1 cellular context compared by ENCODE assay signal in the genomic region with DNA sequence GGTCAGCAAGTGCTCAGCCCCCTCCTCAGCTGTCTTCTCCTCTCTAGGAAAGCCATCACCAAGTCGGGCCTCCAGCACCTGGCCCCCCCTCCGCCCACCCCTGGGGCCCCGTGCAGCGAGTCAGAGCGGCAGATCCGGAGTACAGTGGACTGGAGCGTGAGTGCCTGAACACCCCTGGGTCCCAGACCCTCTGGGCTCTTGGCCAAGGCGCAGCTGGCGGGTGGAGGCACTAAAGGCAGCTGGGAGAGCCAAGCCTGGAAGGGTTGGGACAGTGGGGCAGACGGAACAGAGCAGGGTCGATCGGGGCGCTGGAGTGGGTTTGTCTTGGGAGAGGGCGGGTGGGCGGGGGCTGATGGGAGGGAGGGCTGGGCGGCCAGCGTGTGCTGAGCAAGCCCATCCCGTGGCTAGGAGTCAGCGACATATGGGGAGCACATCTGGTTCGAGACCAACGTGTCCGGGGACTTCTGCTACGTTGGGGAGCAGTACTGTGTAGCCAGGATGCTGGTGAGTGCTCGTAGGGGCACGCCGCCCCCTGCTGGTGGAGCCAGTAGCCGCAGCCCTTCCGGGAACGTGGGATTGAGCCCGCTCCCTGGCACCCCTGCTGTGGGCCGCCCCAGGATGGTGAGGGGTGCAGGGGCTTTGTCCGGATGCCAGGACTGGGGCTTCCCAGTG.
TF ChIP-seq lines count a peak whose summit lies in the region.

No MANE protein-coding gene starts in this region.

TF ChIP-seq in A549, 52 proteins besides CTCF, POLR2A, EP300 and RAD21:
- TF ChIP-seq, protein P1, sequence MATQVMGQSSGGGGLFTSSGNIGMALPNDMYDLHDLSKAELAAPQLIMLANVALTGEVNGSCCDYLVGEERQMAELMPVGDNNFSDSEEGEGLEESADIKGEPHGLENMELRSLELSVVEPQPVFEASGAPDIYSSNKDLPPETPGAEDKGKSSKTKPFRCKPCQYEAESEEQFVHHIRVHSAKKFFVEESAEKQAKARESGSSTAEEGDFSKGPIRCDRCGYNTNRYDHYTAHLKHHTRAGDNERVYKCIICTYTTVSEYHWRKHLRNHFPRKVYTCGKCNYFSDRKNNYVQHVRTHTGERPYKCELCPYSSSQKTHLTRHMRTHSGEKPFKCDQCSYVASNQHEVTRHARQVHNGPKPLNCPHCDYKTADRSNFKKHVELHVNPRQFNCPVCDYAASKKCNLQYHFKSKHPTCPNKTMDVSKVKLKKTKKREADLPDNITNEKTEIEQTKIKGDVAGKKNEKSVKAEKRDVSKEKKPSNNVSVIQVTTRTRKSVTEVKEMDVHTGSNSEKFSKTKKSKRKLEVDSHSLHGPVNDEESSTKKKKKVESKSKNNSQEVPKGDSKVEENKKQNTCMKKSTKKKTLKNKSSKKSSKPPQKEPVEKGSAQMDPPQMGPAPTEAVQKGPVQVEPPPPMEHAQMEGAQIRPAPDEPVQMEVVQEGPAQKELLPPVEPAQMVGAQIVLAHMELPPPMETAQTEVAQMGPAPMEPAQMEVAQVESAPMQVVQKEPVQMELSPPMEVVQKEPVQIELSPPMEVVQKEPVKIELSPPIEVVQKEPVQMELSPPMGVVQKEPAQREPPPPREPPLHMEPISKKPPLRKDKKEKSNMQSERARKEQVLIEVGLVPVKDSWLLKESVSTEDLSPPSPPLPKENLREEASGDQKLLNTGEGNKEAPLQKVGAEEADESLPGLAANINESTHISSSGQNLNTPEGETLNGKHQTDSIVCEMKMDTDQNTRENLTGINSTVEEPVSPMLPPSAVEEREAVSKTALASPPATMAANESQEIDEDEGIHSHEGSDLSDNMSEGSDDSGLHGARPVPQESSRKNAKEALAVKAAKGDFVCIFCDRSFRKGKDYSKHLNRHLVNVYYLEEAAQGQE (IDR thresholded peaks at IDR 0.05) = no peak
- TF ChIP-seq SMC3 (IDR thresholded peaks at IDR 0.05) = peak; percentile 54; the same call in 2 of the 3 replicates
TF ChIP-seq in A549: peak in this region for 1.
